ENCODE assay signal across 42 cellular contexts in the genomic region with DNA sequence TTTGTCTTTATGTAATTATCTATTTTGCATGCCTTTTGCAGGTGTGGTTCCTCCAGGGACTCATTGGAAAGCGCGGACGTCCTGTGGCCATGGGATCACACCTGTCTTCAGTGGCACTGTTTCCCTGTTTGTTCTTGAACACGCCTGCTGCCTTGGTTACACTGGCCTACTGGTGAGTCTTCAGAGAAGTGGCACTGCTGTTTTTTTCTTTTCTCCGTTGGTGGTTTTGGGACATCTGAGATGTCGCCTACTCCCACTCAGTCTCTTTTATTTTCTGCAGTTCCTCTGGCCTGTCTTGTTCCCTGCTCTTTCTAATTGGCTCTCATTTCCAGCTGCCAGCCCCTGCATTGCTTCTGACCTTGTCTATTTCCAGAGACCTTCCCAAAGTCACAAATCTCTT. TPM values are rescaled to one million over a fixed set of nuclear protein-coding genes. Genes with fewer than 3 reads are reported as not detected.
"Had no signal": no experiment of that assay in that cellular context is flagged by ENCODE, and none has a peak within 500 bp of the region (broad histone marks: within the 10 kb centered on the region; RNA-seq: fewer than 3 reads in every experiment).

No MANE protein-coding gene starts in this region.

- ATAC-seq: activated CD4-positive, CD25-positive, alpha-beta regulatory T cell treated with anti-CD3 and anti-CD28 coated beads, Interleukin-2, amount 50 U/mL, for 24 hours; body of pancreas; heart right ventricle; left lung; mucosa of descending colon; natural killer cell treated with Interleukin-12 subunit alpha and Interleukin-12 subunit beta and Interleukin-15 and Interleukin-18, amount 100 ng/mL, for 72 hours; sciatic nerve; stimulated activated effector memory CD8-positive, alpha-beta T cell treated with anti-CD3 and anti-CD28 coated beads, Interleukin-12 subunit alpha, Interleukin-12 subunit beta, amount 100 ng/mL, for 72 hours had no signal

- H3K27ac Mint-ChIP-seq: activated CD4-positive, alpha-beta memory T cell treated with anti-CD3 and anti-CD28 coated beads for 36 hours; activated naive CD4-positive, alpha-beta T cell treated with anti-CD3 and anti-CD28 coated beads for 36 hours; activated naive CD8-positive, alpha-beta T cell treated with anti-CD3 and anti-CD28 coated beads for 36 hours; activated T-helper 1 cell treated with anti-CD3 and anti-CD28 coated beads, Interleukin-12 subunit alpha, Interleukin-12 subunit beta, Interleukin-2, Interleukin-4 antibody, amounts not matched to agents 30 ng/mL and 10 ng/mL and 1 ng/mL, durations not matched to agents 14 hours and 24 hours and 36 hours; natural killer cell treated with Interleukin-12 subunit alpha and Interleukin-12 subunit beta and Interleukin-15 and Interleukin-18, amount 100 ng/mL, for 72 hours; stimulated activated effector memory CD8-positive, alpha-beta T cell treated with anti-CD3 and anti-CD28 coated beads, Interleukin-12 subunit alpha, Interleukin-12 subunit beta, amount 100 ng/mL, for 72 hours; stimulated activated naive CD8-positive, alpha-beta T cell treated with anti-CD3 and anti-CD28 coated beads, Interleukin-15, Interleukin-2, amounts not matched to agents 100 ng/mL and 50 ng/mL, for 24 hours had no signal

- H3K4me1 Mint-ChIP-seq: activated naive CD8-positive, alpha-beta T cell treated with anti-CD3 and anti-CD28 coated beads for 36 hours; stimulated activated effector memory CD8-positive, alpha-beta T cell treated with anti-CD3 and anti-CD28 coated beads, Interleukin-12 subunit alpha, Interleukin-12 subunit beta, amount 100 ng/mL, for 72 hours had no signal

- H3K4me3 ChIP-seq: adrenal gland, body of pancreas, cardiac muscle cell, colonic mucosa, esophagus squamous epithelium, heart right ventricle, left lung, lung, mucosa of descending colon, ovary, prostate gland, skin epidermis, upper lobe of left lung, vagina had no signal

- H3K4me1 ChIP-seq: adrenal gland, body of pancreas, colonic mucosa, esophagus squamous epithelium, heart right ventricle, left lung, prostate gland, upper lobe of left lung, vagina had no signal

- H3K9me3 Mint-ChIP-seq: activated CD4-positive, alpha-beta memory T cell treated with anti-CD3 and anti-CD28 coated beads for 36 hours; activated naive CD4-positive, alpha-beta T cell treated with anti-CD3 and anti-CD28 coated beads for 36 hours; activated naive CD8-positive, alpha-beta T cell treated with anti-CD3 and anti-CD28 coated beads for 36 hours; activated T-helper 1 cell treated with anti-CD3 and anti-CD28 coated beads, Interleukin-12 subunit alpha, Interleukin-12 subunit beta, Interleukin-2, Interleukin-4 antibody, amounts not matched to agents 30 ng/mL and 10 ng/mL and 1 ng/mL, durations not matched to agents 14 hours and 24 hours and 36 hours; natural killer cell treated with Interleukin-12 subunit alpha and Interleukin-12 subunit beta and Interleukin-15 and Interleukin-18, amount 100 ng/mL, for 72 hours; stimulated activated effector memory CD8-positive, alpha-beta T cell treated with anti-CD3 and anti-CD28 coated beads, Interleukin-12 subunit alpha, Interleukin-12 subunit beta, amount 100 ng/mL, for 72 hours; stimulated activated naive CD8-positive, alpha-beta T cell treated with anti-CD3 and anti-CD28 coated beads, Interleukin-15, Interleukin-2, amounts not matched to agents 100 ng/mL and 50 ng/mL, for 24 hours had no signal

- H3K27me3 ChIP-seq: adrenal gland, cardiac muscle cell, colonic mucosa, ovary, upper lobe of left lung, vagina had no signal

- H3K36me3 ChIP-seq: adrenal gland, cardiac muscle cell, colonic mucosa, esophagus squamous epithelium, heart right ventricle, left lung, ovary, prostate gland, upper lobe of left lung, vagina, WERI-Rb-1 had no signal

- H3K4me3 Mint-ChIP-seq: activated CD4-positive, alpha-beta memory T cell treated with anti-CD3 and anti-CD28 coated beads for 36 hours; activated naive CD4-positive, alpha-beta T cell treated with anti-CD3 and anti-CD28 coated beads for 36 hours; activated naive CD8-positive, alpha-beta T cell treated with anti-CD3 and anti-CD28 coated beads for 36 hours; activated T-helper 1 cell treated with anti-CD3 and anti-CD28 coated beads, Interleukin-12 subunit alpha, Interleukin-12 subunit beta, Interleukin-2, Interleukin-4 antibody, amounts not matched to agents 30 ng/mL and 10 ng/mL and 1 ng/mL, durations not matched to agents 14 hours and 24 hours and 36 hours; natural killer cell treated with Interleukin-12 subunit alpha and Interleukin-12 subunit beta and Interleukin-15 and Interleukin-18, amount 100 ng/mL, for 72 hours; stimulated activated effector memory CD8-positive, alpha-beta T cell treated with anti-CD3 and anti-CD28 coated beads, Interleukin-12 subunit alpha, Interleukin-12 subunit beta, amount 100 ng/mL, for 72 hours; stimulated activated naive CD8-positive, alpha-beta T cell treated with anti-CD3 and anti-CD28 coated beads, Interleukin-15, Interleukin-2, amounts not matched to agents 100 ng/mL and 50 ng/mL, for 24 hours had no signal

- DNase-seq: activated CD4-positive, alpha-beta memory T cell treated with anti-CD3 and anti-CD28 coated beads for 36 hours; activated CD4-positive, alpha-beta T cell treated with anti-CD3 and anti-CD28 coated beads for 48 hours; activated CD8-positive, alpha-beta memory T cell treated with anti-CD3 and anti-CD28 coated beads, Interleukin-2, amount 50 U/mL, for 4 hours; activated effector memory CD4-positive, alpha-beta T cell treated with anti-CD3 and anti-CD28 coated beads, Interleukin-2, amount 50 U/mL, for 16 hours; activated naive CD4-positive, alpha-beta T cell treated with anti-CD3 and anti-CD28 coated beads for 36 hours; activated naive CD8-positive, alpha-beta T cell treated with anti-CD3 and anti-CD28 coated beads for 36 hours; activated T-cell treated with anti-CD3 and anti-CD28 coated beads, Interleukin-2, amount 50 U/mL, for 1 hour; adrenal gland; aorta; body of pancreas; cerebellar nuclear complex; colonic mucosa; effector CD8-positive, alpha-beta T cell; esophagus squamous epithelium; foreskin melanocyte; heart right ventricle; kidney glomerular epithelial cell; left lung; mucosa of descending colon; ovary; retina; stimulated activated CD4-positive, alpha-beta T cell treated with anti-CD3 and anti-CD28 coated beads, Interleukin-4, amount 100 ng/mL, for 24 hours; substantia nigra; T1000; upper lobe of left lung; WERI-Rb-1 had no signal

- H3K36me3 Mint-ChIP-seq: activated CD4-positive, alpha-beta memory T cell treated with anti-CD3 and anti-CD28 coated beads for 36 hours; activated naive CD8-positive, alpha-beta T cell treated with anti-CD3 and anti-CD28 coated beads for 36 hours; natural killer cell treated with Interleukin-12 subunit alpha and Interleukin-12 subunit beta and Interleukin-15 and Interleukin-18, amount 100 ng/mL, for 72 hours; stimulated activated effector memory CD8-positive, alpha-beta T cell treated with anti-CD3 and anti-CD28 coated beads, Interleukin-12 subunit alpha, Interleukin-12 subunit beta, amount 100 ng/mL, for 72 hours had no signal

- H3K9me3 ChIP-seq: adrenal gland, body of pancreas, colonic mucosa, esophagus squamous epithelium, heart right ventricle, left lung, mucosa of descending colon, ovary, prostate gland, upper lobe of left lung, vagina had no signal

- H3K27ac ChIP-seq: adrenal gland, body of pancreas, cardiac muscle cell, colonic mucosa, epithelial cell of prostate, esophagus squamous epithelium, heart right ventricle, left lung, ovary, prostate gland, skin epidermis, upper lobe of left lung, vagina, WERI-Rb-1 had no signal

RNA-seq across cellular contexts. Expression of gene POU3F3, which starts 35.7 kb away (rescaled TPM):
- total RNA-seq: activated CD4-positive, alpha-beta memory T cell treated with anti-CD3 and anti-CD28 coated beads for 36 hours; activated CD8-positive, alpha-beta memory T cell treated with anti-CD3 and anti-CD28 coated beads for 36 hours; activated naive CD4-positive, alpha-beta T cell treated with anti-CD3 and anti-CD28 coated beads for 36 hours; activated naive CD8-positive, alpha-beta T cell treated with anti-CD3 and anti-CD28 coated beads for 36 hours; activated T-helper 1 cell treated with anti-CD3 and anti-CD28 coated beads, Interleukin-12 subunit alpha, Interleukin-12 subunit beta, Interleukin-2, Interleukin-4 antibody, amounts not matched to agents 30 ng/mL and 10 ng/mL and 1 ng/mL, durations not matched to agents 14 hours and 24 hours and 36 hours; body of pancreas; cardiac muscle cell; dermis microvascular lymphatic vessel endothelial cell; left lung; mesenteric fat pad; myocyte; natural killer cell treated with Interleukin-12 subunit alpha and Interleukin-12 subunit beta and Interleukin-15 and Interleukin-18, amount 100 ng/mL, for 72 hours; sciatic nerve; upper lobe of left lung; vagina had no signal
- polyA plus RNA-seq: cardiac muscle cell, lung, ovary had no signal
